1 cellular context compared by ENCODE assay signal in the genomic region with DNA sequence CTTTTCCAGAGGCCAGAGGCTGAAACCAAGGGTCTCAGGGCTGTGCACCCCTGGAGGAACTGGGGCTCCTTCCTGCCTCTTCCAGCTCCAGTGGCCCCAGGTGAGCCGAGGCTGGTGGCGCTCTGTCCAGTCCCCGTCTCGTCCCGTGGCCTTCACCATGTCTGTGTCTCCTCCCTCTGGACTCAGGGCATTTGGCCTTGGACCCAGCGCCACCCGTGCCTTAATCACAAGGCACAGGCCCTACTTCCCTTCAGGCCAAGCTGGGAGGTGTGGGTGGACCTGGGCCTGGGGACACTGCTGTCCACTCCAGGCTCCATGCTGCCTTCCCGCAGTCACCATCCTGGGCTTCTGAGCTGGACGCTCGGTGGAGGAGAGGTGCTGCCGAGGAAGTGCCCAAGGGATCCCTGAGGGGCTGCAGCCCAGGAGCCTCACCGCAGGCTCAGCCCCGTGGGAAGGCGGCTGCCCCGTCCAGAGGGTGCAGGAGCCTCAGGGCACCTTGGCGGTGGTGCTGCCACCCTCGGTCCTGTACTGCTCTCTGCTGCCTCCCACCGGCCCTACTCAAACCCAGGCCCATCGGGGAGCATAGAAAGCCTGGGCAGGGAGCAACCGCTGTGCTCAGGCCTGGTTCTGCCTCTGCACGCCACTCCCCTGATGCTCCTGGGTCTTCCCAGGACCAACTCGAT.
TF ChIP-seq lines count a peak whose summit lies in the region.

No MANE protein-coding gene starts in this region.

TF ChIP-seq in GM23338, 12 proteins besides CTCF, POLR2A, EP300 and RAD21 (continued from another document):
- TF ChIP-seq EZH2 (IDR thresholded peaks at IDR 0.05; ENCODE audit: low read depth, unreplicated experiment) (no peak), ZNF114 (CRISPR knock-in tag; IDR thresholded peaks at IDR 0.05) (no peak), CREB1 (CRISPR knock-in tag; IDR thresholded peaks at IDR 0.05; ENCODE audit: low read depth) (no peak), STAT1 (IDR thresholded peaks at IDR 0.05; ENCODE audit: unreplicated experiment) (no peak)
TF ChIP-seq in GM23338: peak in this region for 0.
